11 cellular contexts compared by ENCODE assay signal in the genomic region with DNA sequence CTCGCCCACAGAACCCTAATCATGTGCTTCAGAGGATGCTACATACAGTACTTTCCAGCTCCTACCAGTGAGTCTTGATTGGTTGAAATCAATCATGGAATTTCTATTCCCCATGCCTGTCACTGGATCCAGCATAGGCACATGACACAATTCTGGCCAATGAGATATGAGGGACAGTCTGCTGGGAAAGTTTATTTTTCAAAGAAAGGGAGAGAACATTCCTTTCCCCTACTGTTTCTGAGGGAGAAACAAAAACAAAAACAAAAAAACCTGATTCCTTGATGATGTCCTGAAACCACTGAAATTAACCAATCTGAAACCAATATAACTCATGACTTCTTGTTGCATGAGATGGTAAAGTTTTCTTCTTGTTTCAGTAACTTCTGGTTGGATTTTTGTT. TPM values are rescaled to one million over a fixed set of nuclear protein-coding genes. Genes with fewer than 3 reads are reported as not detected.
DNase-seq lines count a peak whose midpoint lies in the region; TF ChIP-seq lines count a peak whose summit lies in the region.
"Had no signal": no experiment of that assay in that cellular context is flagged by ENCODE, and none has a peak within 500 bp of the region (broad histone marks: within the 10 kb centered on the region; RNA-seq: fewer than 3 reads in every experiment).

No MANE protein-coding gene starts in this region.

- TF ChIP-seq CTCF in MCF 10A (IDR thresholded peaks at IDR 0.05; ENCODE audit: unreplicated experiment) (no peak), breast epithelium (IDR thresholded peaks at IDR 0.05) (no peak), Caco-2 (IDR thresholded peaks at IDR 0.05; ENCODE audit: insufficient read depth in 1 of 2, low read depth in 1 of 2, low read length in 1 of 2, severe bottlenecking in 1 of 2, unreplicated experiment in 1 of 2) (no peak)

- no peaks in the 10 kb centered on the region for H3K27me3 Mint-ChIP-seq in MCF 10A (ENCODE audit: insufficient read depth, unreplicated experiment)
- H3K27me3 Mint-ChIP-seq in Caco-2 (ENCODE audit: insufficient read depth, unreplicated experiment), result peaks cover 14% of the 10 kb centered on the region

- CTCF ChIA-PET in MCF 10A (lab: Yijun Ruan, JAX), result interaction anchor here (0.7 to 1.6 kb wide), 2 partner anchors 88 to 718 kb away, joined by 3 to 9 read pairs; a partner anchor contains a TSS
- CTCF ChIA-PET in Caco-2 (lab: Charles Lee), result no interaction called here

- H3K9me3 Mint-ChIP-seq in MCF 10A (ENCODE audit: unreplicated experiment), result no peaks in the 10 kb centered on the region
- no peaks in the 10 kb centered on the region for H3K9me3 Mint-ChIP-seq in Caco-2 (ENCODE audit: unreplicated experiment)

- H3K4me3 ChIP-seq in breast epithelium, result no peak overlapping the region
- H3K4me3 ChIP-seq in Caco-2 (ENCODE audit: low read depth, low read length), result no peak overlapping the region

- DNase-seq in MCF 10A (ENCODE audit: unreplicated experiment) (peak; percentile 56), breast epithelium (ENCODE audit: low spot score in 2 of 2) (no peak), NCI-H226 (peak; percentile 58), epithelial cell of prostate (ENCODE audit: low read depth, low spot score) (no peak), Caco-2 (no peak), NCI-H1048 (lab: John Stamatoyannopoulos, UW) (no peak)
- DNase-seq in stimulated activated CD4-positive, alpha-beta T cell treated with anti-CD3 and anti-CD28 coated beads, Interleukin-4, amount 100 ng/mL, for 1 hour, result no peak
- DNase-seq: activated CD8-positive, alpha-beta T cell treated with anti-CD3 and anti-CD28 coated beads, Interleukin-2, amount 10 ng/mL, durations not matched to agents 7 days and 5 days; central memory CD4-positive, alpha-beta T cell had no signal

- H3K27ac ChIP-seq in breast epithelium (peak overlapping the region in 1 of 2 donors; percentile 58), epithelial cell of prostate (peak overlapping the region; percentile 54), temporal lobe (ENCODE audit: low read depth, low read length) (peak overlapping the region; percentile 57)

- intact Hi-C loops in MCF 10A (cut with micrococcal nuclease) (loop anchor here (1.0 kb wide), 1 partner anchor 50 kb away; no protein-coding TSS in a partner anchor), breast epithelium (cut with DNase I; ENCODE audit: low total_unique reads) (no loop called here), Caco-2 (cut with micrococcal nuclease; ENCODE audit: unreplicated experiment) (no loop called here)

- H3K27me3 ChIP-seq in breast epithelium, result no peaks in the 10 kb centered on the region
- H3K27me3 ChIP-seq in Caco-2 (replicated peaks; ENCODE audit: control insufficient read depth, insufficient read depth, low read length), result no peaks in the 10 kb centered on the region

- peaks cover 5% of the 10 kb centered on the region for H3K36me3 Mint-ChIP-seq in MCF 10A (ENCODE audit: insufficient read depth, unreplicated experiment)
- peaks cover 12% of the 10 kb centered on the region for H3K36me3 Mint-ChIP-seq in Caco-2 (ENCODE audit: insufficient read depth, unreplicated experiment)

- H3K9me3 ChIP-seq in breast epithelium (no peaks in the 10 kb centered on the region), Caco-2 (no peaks in the 10 kb centered on the region)

- H3K4me1 Mint-ChIP-seq in MCF 10A (ENCODE audit: insufficient read depth, unreplicated experiment) (peaks cover 26% of the 10 kb centered on the region), Caco-2 (ENCODE audit: low read depth, unreplicated experiment) (peaks cover 17% of the 10 kb centered on the region)

- no peak for TF ChIP-seq POLR2A in breast epithelium (IDR thresholded peaks at IDR 0.05)

- H3K36me3 ChIP-seq in breast epithelium (no peaks in the 10 kb centered on the region), Caco-2 (ENCODE audit: control insufficient read depth, insufficient read depth, low read length) (no peaks in the 10 kb centered on the region)

- H3K4me1 ChIP-seq in breast epithelium (peaks cover 0 to 3% of the 10 kb centered on the region in 2 donors), Caco-2 (peaks cover 10% of the 10 kb centered on the region)

- H3K27ac Mint-ChIP-seq in MCF 10A (ENCODE audit: low read depth, unreplicated experiment) (peak overlapping the region; percentile 53), Caco-2 (ENCODE audit: unreplicated experiment) (no peak overlapping the region)
- H3K27ac Mint-ChIP-seq: activated CD8-positive, alpha-beta T cell treated with anti-CD3 and anti-CD28 coated beads, Interleukin-2, amount 10 ng/mL, durations not matched to agents 7 days and 5 days; B cell had no signal

- peak overlapping the region; percentile 52 for H3K4me3 Mint-ChIP-seq in MCF 10A (ENCODE audit: unreplicated experiment)
- no peak overlapping the region for H3K4me3 Mint-ChIP-seq in Caco-2 (ENCODE audit: unreplicated experiment)
- H3K4me3 Mint-ChIP-seq: activated CD8-positive, alpha-beta T cell treated with anti-CD3 and anti-CD28 coated beads, Interleukin-2, amount 10 ng/mL, durations not matched to agents 7 days and 5 days; B cell had no signal

- POLR2A ChIA-PET in MCF 10A (lab: Yijun Ruan, JAX), result interaction anchor here (2.0 kb wide), 1 partner anchor 16 kb away, joined by 4 read pairs; no protein-coding TSS in a partner anchor
- POLR2A ChIA-PET in Caco-2 (lab: Charles Lee), result no interaction called here

- no TSS peak for BruUV-seq in MCF 10A (replicated peaks; lab: Mats Ljungman, UMichigan)
- no TSS peak for BruUV-seq in Caco-2 (replicated peaks; lab: Mats Ljungman, UMichigan)

RNA-seq across cellular contexts. Expression of a gene that starts 3.3 kb away (rescaled TPM):
- total RNA-seq in MCF 10A (2022) (155 and 158 TPM in 2 replicates), breast epithelium (10 to 100 TPM; 58.2 to 67.8 (median 61.0) TPM), temporal lobe (24.3 TPM), Caco-2 (2022) (151 and 185 TPM in 2 replicates)

Comparison
In these comparisons a context has a peak if more than half of its experiments do, and no peak if none do; other contexts are left out.
1. DNase-seq: peak in MCF 10A (single experiment) and NCI-H226 (single experiment); none in breast epithelium (0 of 2), epithelial cell of prostate (single experiment), Caco-2 (0 of 2), NCI-H1048 (single experiment) and stimulated activated CD4-positive, alpha-beta T cell treated with anti-CD3 and anti-CD28 coated beads, Interleukin-4, amount 100 ng/mL, for 1 hour (single experiment).